Comparison of ENCODE assay signal across 8 cellular contexts in genomic region chr10:13371879-13372470, GRCh38. TPM values are rescaled to one million over a fixed set of nuclear protein-coding genes. Genes with fewer than 3 reads are reported as not detected.
DNase-seq lines count a peak whose midpoint lies in the region; ATAC-seq and TF ChIP-seq lines count a peak whose summit lies in the region.

No MANE protein-coding gene starts in this region.

- H3K4me2 ChIP-seq in GM23338: no peak overlapping the region

- H3K9me2 ChIP-seq in GM23338 (ENCODE audit: insufficient read depth): no peaks in the 10 kb centered on the region

- no peaks in the 10 kb centered on the region for H3K79me2 ChIP-seq in GM23338 (replicated peaks; ENCODE audit: insufficient read depth)

- no peak overlapping the region for H3K4me3 Mint-ChIP-seq in GM23338
- no peak overlapping the region for H3K4me3 Mint-ChIP-seq in glutamatergic neuron (ENCODE audit: unreplicated experiment)

- no peaks in the 10 kb centered on the region for H3K27me3 ChIP-seq in GM23338 (ENCODE audit: insufficient read depth)

- no peak overlapping the region for H3K4me3 ChIP-seq in GM23338

- H3K27me3 Mint-ChIP-seq in GM23338 (ENCODE audit: insufficient read depth, low read depth, poor library complexity): no peaks in the 10 kb centered on the region
- peaks cover 3% of the 10 kb centered on the region for H3K27me3 Mint-ChIP-seq in glutamatergic neuron (ENCODE audit: unreplicated experiment)

- ATAC-seq in GM23338: peak; percentile 99
- no peak for ATAC-seq in GM21619 (IDR thresholded peaks at IDR 0.05; ENCODE audit: unreplicated experiment)

- no peaks in the 10 kb centered on the region for H3K36me3 Mint-ChIP-seq in GM23338 (ENCODE audit: low read depth)
- no peaks in the 10 kb centered on the region for H3K36me3 Mint-ChIP-seq in glutamatergic neuron (ENCODE audit: unreplicated experiment)

- H4K20me1 ChIP-seq in GM23338 (replicated peaks; ENCODE audit: insufficient read depth): no peaks in the 10 kb centered on the region

- no peaks in the 10 kb centered on the region for H3K4me1 ChIP-seq in GM23338 (ENCODE audit: insufficient read depth)

- H3K4me1 Mint-ChIP-seq in GM23338 (peaks cover 2% of the 10 kb centered on the region; the same call in 1 of the 3 replicates), glutamatergic neuron (ENCODE audit: low read depth, unreplicated experiment) (no peaks in the 10 kb centered on the region)

- no peaks in the 10 kb centered on the region for H3K36me3 ChIP-seq in GM23338 (ENCODE audit: insufficient read depth)

- no peak overlapping the region for H3K27ac ChIP-seq in GM23338 (ENCODE audit: low read depth)

- H3K9me3 Mint-ChIP-seq in GM23338 (no peaks in the 10 kb centered on the region), glutamatergic neuron (ENCODE audit: unreplicated experiment) (no peaks in the 10 kb centered on the region)

- DNase-seq in DMS79 treated with DMSO at 0.1 percent for 48 hours (lab: John Stamatoyannopoulos, UW): peak; percentile 38
- peak; percentile 91 for DNase-seq in GM23338 (ENCODE audit: low spot score)
- DNase-seq in MV-4-11 (lab: John Stamatoyannopoulos, UW): peak; percentile 73
- DNase-seq in SK-N-DZ (ENCODE audit: low spot score): peak; percentile 79
- DNase-seq in activated naive CD4-positive, alpha-beta T cell treated with anti-CD3 and anti-CD28 coated beads, Interleukin-2, amount 50 U/mL, for 16 hours: peak; percentile 41
- DNase-seq in glutamatergic neuron: peak; percentile 70
- DNase-seq in posterior cingulate gyrus: peak; percentile 45 to 94 (median 68)

- intact Hi-C loops in posterior cingulate gyrus (cut with DNase I): loop anchor here (1.0 to 5.0 kb wide), 3 partner anchors 68 to 215 kb away; partner anchors contain the start of genes BEND7 and PRPF18

- TF ChIP-seq CTCF in GM23338 (conservative IDR thresholded peaks at IDR 0.05; ENCODE audit: low read depth in 2 of 2) (peak; percentile 98 to 99), glutamatergic neuron (IDR thresholded peaks at IDR 0.05; ENCODE audit: partially characterized antibody, unreplicated experiment) (peak; percentile 95)

- H3K27ac Mint-ChIP-seq in GM23338 (peak overlapping the region; percentile 50), glutamatergic neuron (ENCODE audit: unreplicated experiment) (no peak overlapping the region)

- H2AFZ ChIP-seq in GM23338: 0 out of 2 replicates have a peak overlapping the region, but pooled peaks have one; percentile 12

- 0 out of 2 replicates have a peak, but pooled peaks cover 4% of the 10 kb centered on the region for H3F3A ChIP-seq in GM23338 (replicated peaks; ENCODE audit: low read depth)

TF ChIP-seq in GM23338, 12 proteins besides CTCF, POLR2A, EP300 and RAD21:
- TF ChIP-seq NANOG (IDR thresholded peaks at IDR 0.05; ENCODE audit: borderline replicate concordance) (no peak), STAT1 (IDR thresholded peaks at IDR 0.05; ENCODE audit: unreplicated experiment) (peak; percentile 13), REST (IDR thresholded peaks at IDR 0.05; ENCODE audit: unreplicated experiment) (no peak), ZNF114 (CRISPR knock-in tag; IDR thresholded peaks at IDR 0.05) (no peak)

RNA-seq across cellular contexts. Expression of gene SEPHS1, which starts 23.9 kb away (rescaled TPM):
- total RNA-seq in GM23338 (2014; rRNA removed; shearing (Covaris generic)): 609 and 662 TPM in 2 replicates
- polyA plus RNA-seq in GM23338 (2016; fragmentation: Nextera tagmentation; extraction: Ambion mirVana): 260 and 274 TPM in 2 replicates
- polyA plus RNA-seq in SK-N-DZ (2014; cell fraction: cytosol; rRNA removed): 87.8 and 101 TPM in 2 replicates
- 47.1 and 62.9 TPM in 2 replicates for polyA plus RNA-seq in SK-N-DZ (2014; cell fraction: nucleus; rRNA removed)
- total RNA-seq in glutamatergic neuron (ENCODE audit: unreplicated experiment): 51.1 TPM

Comparison
In these comparisons a context has a peak if more than half of its experiments do, and no peak if none do; other contexts are left out.
1. DNase-seq: peak in every context shown above with its lines; median percentile 91 in GM23338; 79 in SK-N-DZ; 73 in MV-4-11; 70 in glutamatergic neuron; 68 in posterior cingulate gyrus; 41 in activated naive CD4-positive, alpha-beta T cell treated with anti-CD3 and anti-CD28 coated beads, Interleukin-2, amount 50 U/mL, for 16 hours; 38 in DMS79 treated with DMSO at 0.1 percent for 48 hours.
2. RNA of gene SEPHS1, which starts 23.9 kb away (total RNA-seq): 609 to 662 TPM in GM23338; 51.1 TPM in glutamatergic neuron (single experiment); every median in the first group is over 10 times any median in the second.